Comparison of ENCODE assay signal across 6 cellular contexts in genomic region chr2:49444005-49444404, GRCh38.
"Had no signal": no experiment of that assay in that cellular context is flagged by ENCODE, and none has a peak within 500 bp of the region (broad histone marks: within the 10 kb centered on the region; RNA-seq: fewer than 3 reads in every experiment).

No MANE protein-coding gene starts in this region.

- H3K27ac ChIP-seq: GM23248 had no signal

- H2AFZ ChIP-seq: GM23248 had no signal

- ATAC-seq: K562 had no signal

- H3K4me3 Mint-ChIP-seq: H9 had no signal

- H3K4me3 ChIP-seq: GM23248, K562 had no signal

- DNase-seq: GM23248, H9, HCEC 1CT, IMR-90, KG1 had no signal

- H3K9me3 Mint-ChIP-seq: H9 had no signal
